Comparison of ENCODE assay signal across 1 cellular context in genomic region chr5:2207109-2207399, GRCh38.
TF ChIP-seq lines count a peak whose summit lies in the region.

No MANE protein-coding gene starts in this region.

TF ChIP-seq in WTC11, 78 proteins besides CTCF, POLR2A, EP300 and RAD21 (continued from another document):
- TF ChIP-seq ZNF425 (CRISPR knock-in tag; conservative IDR thresholded peaks at IDR 0.05) (no peak), OVOL2 (CRISPR knock-in tag; IDR thresholded peaks at IDR 0.05; ENCODE audit: borderline replicate concordance) (no peak)
